In the genomic region with DNA sequence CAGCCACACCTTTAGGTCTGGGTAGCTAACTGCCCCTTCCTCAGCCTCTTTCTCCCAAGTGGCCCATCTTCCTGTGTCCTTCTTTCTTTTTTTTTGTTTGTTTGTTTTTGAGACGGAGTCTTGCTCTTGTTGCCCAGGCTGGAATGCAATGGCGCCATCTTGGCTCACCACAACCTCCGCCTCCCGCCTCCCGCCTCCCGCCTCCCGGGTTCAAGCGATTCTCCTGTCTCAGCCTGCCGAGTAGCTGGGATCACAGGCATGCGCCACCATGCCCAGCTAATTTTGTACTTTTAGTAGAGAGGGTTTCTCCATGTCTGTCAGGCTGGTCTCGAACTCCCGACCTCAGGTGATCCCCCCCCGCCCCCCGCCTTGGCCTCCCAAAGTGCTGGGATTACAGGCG, we compare ENCODE assay signal across 9 cellular contexts. TPM values are rescaled to one million over a fixed set of nuclear protein-coding genes. Genes with fewer than 3 reads are reported as not detected.
DNase-seq lines count a peak whose midpoint lies in the region; ATAC-seq and TF ChIP-seq lines count a peak whose summit lies in the region.
"Not testable (repeated sequence)": the region's sequence is repeated elsewhere in the genome, so short reads cannot be mapped to it uniquely, and the experiment has no call there.
"Had no signal": no experiment of that assay in that cellular context is flagged by ENCODE, and none has a peak within 500 bp of the region (broad histone marks: within the 10 kb centered on the region; RNA-seq: fewer than 3 reads in every experiment).

No MANE protein-coding gene starts in this region.

- TF ChIP-seq CTCF in CD4-positive, alpha-beta T cell (IDR thresholded peaks at IDR 0.05); SK-N-SH (IDR thresholded peaks at IDR 0.05); nephron (IDR thresholded peaks at IDR 0.05; ENCODE audit: unreplicated experiment in 3 of 3): not testable (repeated sequence)

- not testable (repeated sequence) for H3K79me2 ChIP-seq in SK-N-SH (ENCODE audit: insufficient read depth)

- not testable (repeated sequence) for H3K27me3 Mint-ChIP-seq in CD4-positive, alpha-beta T cell; activated naive CD8-positive, alpha-beta T cell; effector memory CD8-positive, alpha-beta T cell; nephron (ENCODE audit: low read depth); stimulated activated memory B cell treated with anti-CD40 and anti-IgM and Interleukin-4, amounts not matched to agents 10 μg/mL and 1 μg/mL and 100 μg/mL, for 72 hours

- H3K9me2 ChIP-seq in SK-N-SH = not testable (repeated sequence)

- TF ChIP-seq EP300 in SK-N-SH (IDR thresholded peaks at IDR 0.05; ENCODE audit: borderline replicate concordance in 1 of 2, low read depth in 1 of 2, low read length in 1 of 2) = not testable (repeated sequence)

- H3K4me1 Mint-ChIP-seq in CD4-positive, alpha-beta T cell (ENCODE audit: low read depth); activated naive CD8-positive, alpha-beta T cell (ENCODE audit: low read depth); effector memory CD8-positive, alpha-beta T cell (ENCODE audit: low read depth in 2 of 2); nephron: not testable (repeated sequence)
- peaks cover 18% of the 10 kb centered on the region for H3K4me1 Mint-ChIP-seq in stimulated activated memory B cell treated with anti-CD40 and anti-IgM and Interleukin-4, amounts not matched to agents 10 μg/mL and 1 μg/mL and 100 μg/mL, for 72 hours

- H3F3A ChIP-seq in SK-N-SH (replicated peaks; ENCODE audit: insufficient read depth) = not testable (repeated sequence)

- not testable (repeated sequence) for DNase-seq in CD4-positive, alpha-beta T cell; SK-N-SH; effector memory CD8-positive, alpha-beta T cell

- H2AFZ ChIP-seq in SK-N-SH (ENCODE audit: low read depth) = peak overlapping the region; percentile 91; the same call in 1 of the 2 replicates

- TF ChIP-seq RAD21 in SK-N-SH (IDR thresholded peaks at IDR 0.05; ENCODE audit: low read length) = not testable (repeated sequence)

- not testable (repeated sequence) for H4K20me1 ChIP-seq in SK-N-SH (ENCODE audit: insufficient read depth)

- not testable (repeated sequence) for H3K27ac Mint-ChIP-seq in CD4-positive, alpha-beta T cell; activated naive CD8-positive, alpha-beta T cell; effector memory CD8-positive, alpha-beta T cell; nephron; stimulated activated memory B cell treated with anti-CD40 and anti-IgM and Interleukin-4, amounts not matched to agents 10 μg/mL and 1 μg/mL and 100 μg/mL, for 72 hours

- H3K4me1 ChIP-seq in HUES64 (ENCODE audit: insufficient read depth, low read length); SK-N-SH (ENCODE audit: control insufficient read depth in 1 of 2, insufficient read depth in 2 of 2, low read depth in 1 of 2, low read length in 1 of 2): not testable (repeated sequence)

- not testable (repeated sequence) for H3K27me3 ChIP-seq in CD4-positive, alpha-beta T cell (ENCODE audit: control insufficient read depth, insufficient read depth, low read length); HUES64 (ENCODE audit: insufficient read depth, low read length); SK-N-SH (ENCODE audit: insufficient read depth)

- intact Hi-C loops in CD4-positive, alpha-beta T cell (cut with DNase I, micrococcal nuclease) = not testable (repeated sequence)

- H3K4me3 Mint-ChIP-seq in CD4-positive, alpha-beta T cell = peak overlapping the region; percentile 11
- H3K4me3 Mint-ChIP-seq in activated naive CD8-positive, alpha-beta T cell = peak overlapping the region; percentile 57
- H3K4me3 Mint-ChIP-seq in effector memory CD8-positive, alpha-beta T cell = peak overlapping the region; percentile 59 to 67
- H3K4me3 Mint-ChIP-seq in nephron = peak overlapping the region; percentile 38 to 72 (median 72)
- peak overlapping the region; percentile 25 for H3K4me3 Mint-ChIP-seq in stimulated activated memory B cell treated with anti-CD40 and anti-IgM and Interleukin-4, amounts not matched to agents 10 μg/mL and 1 μg/mL and 100 μg/mL, for 72 hours

- not testable (repeated sequence) for H3K36me3 Mint-ChIP-seq in CD4-positive, alpha-beta T cell (ENCODE audit: low read depth); activated naive CD8-positive, alpha-beta T cell; nephron (ENCODE audit: low read depth)
- peaks cover 15% of the 10 kb centered on the region for H3K36me3 Mint-ChIP-seq in effector memory CD8-positive, alpha-beta T cell (ENCODE audit: insufficient read depth)
- H3K36me3 Mint-ChIP-seq in stimulated activated memory B cell treated with anti-CD40 and anti-IgM and Interleukin-4, amounts not matched to agents 10 μg/mL and 1 μg/mL and 100 μg/mL, for 72 hours = peaks cover 15% of the 10 kb centered on the region

- POLR2A ChIA-PET in CD4-positive, alpha-beta T cell (lab: Charles Lee) = interaction anchor here (1.4 kb wide), 1 partner anchor 43 kb away, joined by 4 read pairs; no protein-coding TSS in a partner anchor
- POLR2A ChIA-PET in SK-N-SH (lab: Yijun Ruan, JAX) = interaction anchor here (0.6 kb wide), 1 partner anchor 103 kb away, joined by 3 read pairs; no protein-coding TSS in a partner anchor

- H3K4me3 ChIP-seq in HUES64 (ENCODE audit: low read length) (peak overlapping the region; percentile 83), iPS-18c (ENCODE audit: insufficient read depth, low read depth, low read length) (peak overlapping the region; percentile 67)
- not testable (repeated sequence) for H3K4me3 ChIP-seq in SK-N-SH (ENCODE audit: low read depth in 2 of 2, low read length in 1 of 2)

- not testable (repeated sequence) for H3K36me3 ChIP-seq in HUES64 (ENCODE audit: insufficient read depth, low read length); SK-N-SH (replicated peaks in 1 of 2; ENCODE audit: control insufficient read depth in 1 of 2, insufficient read depth in 2 of 2, low read length in 1 of 2)

- 97% methylated on average over 14 of the region's 15 CpGs for WGBS in HUES64
- WGBS in SK-N-SH (ENCODE audit: low lambda C conversion rate) = 81% methylated on average over 15 of the region's 15 CpGs

- CTCF ChIA-PET in CD4-positive, alpha-beta T cell (lab: Charles Lee) = not testable (repeated sequence)
- CTCF ChIA-PET in SK-N-SH (lab: Yijun Ruan, JAX) = interaction anchor here (0.9 to 1.6 kb wide), 5 partner anchors 10 to 58 kb away, joined by 3 to 4 read pairs (median 3); a partner anchor contains a TSS

- H3K4me2 ChIP-seq in SK-N-SH = peak overlapping the region; percentile 90

- not testable (repeated sequence) for H3K27ac ChIP-seq in CD4-positive, alpha-beta T cell (ENCODE audit: low read depth, low read length); HUES64 (ENCODE audit: low read depth, low read length); SK-N-SH (ENCODE audit: low read depth in 2 of 2, low read length in 1 of 2)

- not testable (repeated sequence) for H3K9ac ChIP-seq in HUES64 (ENCODE audit: low read depth, low read length); SK-N-SH

- H3K9me3 ChIP-seq in CD4-positive, alpha-beta T cell (ENCODE audit: control insufficient read depth, low read length); HUES64 (ENCODE audit: insufficient read depth, low read depth, low read length); SK-N-SH; iPS-18c (ENCODE audit: control insufficient read depth, insufficient read depth, low read length): not testable (repeated sequence)

- not testable (repeated sequence) for H3K9me3 Mint-ChIP-seq in CD4-positive, alpha-beta T cell; activated naive CD8-positive, alpha-beta T cell (ENCODE audit: low read depth); effector memory CD8-positive, alpha-beta T cell; nephron; stimulated activated memory B cell treated with anti-CD40 and anti-IgM and Interleukin-4, amounts not matched to agents 10 μg/mL and 1 μg/mL and 100 μg/mL, for 72 hours

- not testable (repeated sequence) for ATAC-seq in CD4-positive, alpha-beta T cell (ENCODE audit: poor library complexity); effector memory CD8-positive, alpha-beta T cell (replicated peaks); stimulated activated memory B cell treated with anti-CD40 and anti-IgM and Interleukin-4, amounts not matched to agents 10 μg/mL and 1 μg/mL and 100 μg/mL, for 72 hours

RNA-seq across cellular contexts. Expression of a gene that starts 41.1 kb away (rescaled TPM):
- total RNA-seq in CD4-positive, alpha-beta T cell = 10 to 100 TPM; 10.5 to 11.6 TPM
- polyA plus RNA-seq in HUES64 (2013, experiment 1 of 2) = 55.3 TPM
- 51.2 TPM for polyA plus RNA-seq in HUES64 (2013, experiment 2 of 2)
- 53.8 and 72.9 TPM in 2 replicates for polyA plus RNA-seq in SK-N-SH (2012; rRNA removed)
- polyA plus RNA-seq in SK-N-SH (2012; cell fraction: cytosol; rRNA removed) = 42.4 and 51.7 TPM in 2 replicates
- polyA plus RNA-seq in SK-N-SH (2012; cell fraction: nucleus; rRNA removed) = 66.2 and 72.6 TPM in 2 replicates

RNA-seq across cellular contexts. Expression of a gene that starts 41.7 kb away (rescaled TPM):
- total RNA-seq in CD4-positive, alpha-beta T cell = 1 to 10 TPM; 1.5 to 2.1 TPM
- 1.7 TPM for polyA plus RNA-seq in HUES64 (2013, experiment 1 of 2)
- polyA plus RNA-seq in HUES64 (2013, experiment 2 of 2) = 2.5 TPM
- polyA plus RNA-seq in SK-N-SH (2012; rRNA removed) = 2.3 and 2.9 TPM in 2 replicates
- polyA plus RNA-seq in SK-N-SH (2012; cell fraction: cytosol; rRNA removed) = 2.0 and 2.8 TPM in 2 replicates
- polyA plus RNA-seq in SK-N-SH (2012; cell fraction: nucleus; rRNA removed) = 5.6 and 6.7 TPM in 2 replicates

RNA-seq across cellular contexts. Expression of a gene that starts 55.2 kb away (rescaled TPM):
- under 1 TPM; 0.55 to 0.92 TPM for total RNA-seq in CD4-positive, alpha-beta T cell
- polyA plus RNA-seq in HUES64 (2013, experiment 1 of 2) = 1.1 TPM
- polyA plus RNA-seq in HUES64 (2013, experiment 2 of 2) = 1.0 TPM
- 0.32 and 0.36 TPM in 2 replicates for polyA plus RNA-seq in SK-N-SH (2012; rRNA removed)
- 0.36 and 0.39 TPM in 2 replicates for polyA plus RNA-seq in SK-N-SH (2012; cell fraction: cytosol; rRNA removed)
- 0.21 and 0.24 TPM in 2 replicates for polyA plus RNA-seq in SK-N-SH (2012; cell fraction: nucleus; rRNA removed)
- total RNA-seq: HT-29 had no signal

RNA-seq across cellular contexts. Expression of a gene that starts 58.7 kb away (rescaled TPM):
- total RNA-seq in CD4-positive, alpha-beta T cell = 100 to 1,000 TPM; 162 to 164 TPM
- polyA plus RNA-seq in HUES64 (2013, experiment 1 of 2) = 160 TPM
- 142 TPM for polyA plus RNA-seq in HUES64 (2013, experiment 2 of 2)
- polyA plus RNA-seq in SK-N-SH (2012; rRNA removed) = 1,026 and 1,054 TPM in 2 replicates
- 593 and 675 TPM in 2 replicates for polyA plus RNA-seq in SK-N-SH (2012; cell fraction: cytosol; rRNA removed)
- 2,817 and 3,252 TPM in 2 replicates for polyA plus RNA-seq in SK-N-SH (2012; cell fraction: nucleus; rRNA removed)

Comparison
In these comparisons a context has a peak if more than half of its experiments do, and no peak if none do; other contexts are left out.
1. H3K4me3 Mint-ChIP-seq: peak in every context shown above with its lines; median percentile 72 in nephron; 63 in effector memory CD8-positive, alpha-beta T cell; 57 in activated naive CD8-positive, alpha-beta T cell; 25 in stimulated activated memory B cell treated with anti-CD40 and anti-IgM and Interleukin-4, amounts not matched to agents 10 μg/mL and 1 μg/mL and 100 μg/mL, for 72 hours; 11 in CD4-positive, alpha-beta T cell.